In the genomic region with DNA sequence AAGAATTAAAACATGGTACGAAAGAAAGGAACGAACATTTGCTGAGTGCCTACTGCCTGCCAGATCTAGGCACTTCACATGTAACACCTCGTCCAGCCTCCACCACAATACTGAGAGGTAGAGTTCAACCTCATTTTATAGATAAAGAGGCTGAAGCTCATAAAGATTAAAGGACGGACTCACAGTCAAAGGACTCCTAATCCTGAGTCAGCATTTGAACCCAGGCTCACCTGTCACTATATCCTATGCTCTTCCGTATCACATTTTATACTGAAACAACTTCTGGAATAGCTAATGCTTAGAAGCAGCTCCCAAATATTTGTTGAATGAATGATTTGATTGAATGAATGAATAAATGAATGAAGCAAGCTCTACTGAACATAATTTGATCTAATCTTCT, we compare ENCODE assay signal across 29 cellular contexts. TPM values are rescaled to one million over a fixed set of nuclear protein-coding genes. Genes with fewer than 3 reads are reported as not detected.
"Had no signal": no experiment of that assay in that cellular context is flagged by ENCODE, and none has a peak within 500 bp of the region (broad histone marks: within the 10 kb centered on the region; RNA-seq: fewer than 3 reads in every experiment).

No MANE protein-coding gene starts in this region.

- H3K4me3 Mint-ChIP-seq: activated CD8-positive, alpha-beta T cell treated with anti-CD3 and anti-CD28 coated beads for 36 hours; activated naive CD8-positive, alpha-beta T cell; mesothelial cell of epicardium; neural crest cell; stimulated activated naive B cell treated with anti-CD40 and anti-IgM and Interleukin-4, amounts not matched to agents 10 μg/mL and 1 μg/mL and 100 μg/mL, for 72 hours; WTC11 had no signal

- H3K4me2 ChIP-seq: hepatocyte had no signal

- H3K36me3 ChIP-seq: pancreas, suprapubic skin, upper lobe of right lung had no signal

- FAIRE-seq: colon, frontal cortex, pancreas had no signal

- H3K27me3 ChIP-seq: body of pancreas, hepatocyte, pancreas, right atrium auricular region, suprapubic skin, tibial artery, upper lobe of right lung had no signal

- H3K36me3 Mint-ChIP-seq: activated naive CD8-positive, alpha-beta T cell; mesothelial cell of epicardium; naive B cell; WTC11 had no signal

- H3K9me3 Mint-ChIP-seq: activated CD8-positive, alpha-beta T cell treated with anti-CD3 and anti-CD28 coated beads for 36 hours; mesothelial cell of epicardium; naive B cell; neural crest cell; stimulated activated naive B cell treated with anti-CD40 and anti-IgM and Interleukin-4, amounts not matched to agents 10 μg/mL and 1 μg/mL and 100 μg/mL, for 72 hours; WTC11 had no signal

- H3K9me3 ChIP-seq: body of pancreas, left ventricle myocardium inferior, pancreas, right atrium auricular region, suprapubic skin, tibial artery, upper lobe of right lung had no signal

- H3K27ac ChIP-seq: body of pancreas, hepatocyte, left ventricle myocardium inferior, pancreas, right atrium auricular region, suprapubic skin, tibial artery, upper lobe of right lung had no signal

- H3K4me3 ChIP-seq: body of pancreas, hepatocyte, left ventricle myocardium inferior, pancreas, right atrium auricular region, suprapubic skin, tibial artery, upper lobe of right lung had no signal

- H3K4me1 ChIP-seq: body of pancreas, pancreas, right atrium auricular region, suprapubic skin, tibial artery had no signal

- ATAC-seq: activated CD8-positive, alpha-beta T cell treated with anti-CD3 and anti-CD28 coated beads for 36 hours; body of pancreas; pancreas; stimulated activated naive B cell treated with anti-CD40 and anti-IgM and Interleukin-4, amounts not matched to agents 10 μg/mL and 1 μg/mL and 100 μg/mL, for 72 hours; upper lobe of right lung; WTC11 had no signal

- H2AFZ ChIP-seq: hepatocyte had no signal

- H3K27me3 Mint-ChIP-seq: activated CD8-positive, alpha-beta T cell treated with anti-CD3 and anti-CD28 coated beads for 36 hours; activated naive CD8-positive, alpha-beta T cell had no signal

- DNase-seq: activated CD4-positive, alpha-beta T cell treated with anti-CD3 and anti-CD28 coated beads, Interleukin-2, amount 50 U/mL, for 1 hour; activated CD8-positive, alpha-beta T cell treated with anti-CD3 and anti-CD28 coated beads for 36 hours; activated effector memory CD4-positive, alpha-beta T cell treated with Interleukin-2 at 50 U/mL for 16 hours; activated naive CD4-positive, alpha-beta T cell treated with Interleukin-2 at 50 U/mL for 16 hours; activated T-cell treated with anti-CD3 and anti-CD28 coated beads, Interleukin-2, amount 50 U/mL, for 48 hours; anterior cingulate cortex; body of pancreas; effector CD8-positive, alpha-beta T cell; glutamatergic neuron; islet precursor cell; left ventricle myocardium inferior; naive B cell; nucleus accumbens; pancreas; stimulated activated CD4-positive, alpha-beta T cell treated with anti-CD3 and anti-CD28 coated beads, Interleukin-15, amount 100 ng/mL, for 24 hours; stimulated activated CD4-positive, alpha-beta T cell treated with anti-CD3 and anti-CD28 coated beads, Interleukin-2, amount 100 ng/mL, for 24 hours; stimulated activated naive B cell treated with anti-CD40 and anti-IgM and Interleukin-4, amounts not matched to agents 10 μg/mL and 1 μg/mL and 100 μg/mL, for 72 hours; T-helper 2 cell; tibial artery; upper lobe of right lung had no signal

- H3K27ac Mint-ChIP-seq: activated CD8-positive, alpha-beta T cell treated with anti-CD3 and anti-CD28 coated beads for 36 hours; activated naive CD8-positive, alpha-beta T cell; mesothelial cell of epicardium; WTC11 had no signal

- H3K79me2 ChIP-seq: hepatocyte had no signal

RNA-seq across cellular contexts. Expression of a gene that starts 22.5 kb away (rescaled TPM):
- total RNA-seq: hepatocyte, mesothelial cell of epicardium, neural crest cell, WTC11 had no signal
- polyA plus RNA-seq: hepatocyte had no signal
